21 cellular contexts compared by ENCODE assay signal in the genomic region with DNA sequence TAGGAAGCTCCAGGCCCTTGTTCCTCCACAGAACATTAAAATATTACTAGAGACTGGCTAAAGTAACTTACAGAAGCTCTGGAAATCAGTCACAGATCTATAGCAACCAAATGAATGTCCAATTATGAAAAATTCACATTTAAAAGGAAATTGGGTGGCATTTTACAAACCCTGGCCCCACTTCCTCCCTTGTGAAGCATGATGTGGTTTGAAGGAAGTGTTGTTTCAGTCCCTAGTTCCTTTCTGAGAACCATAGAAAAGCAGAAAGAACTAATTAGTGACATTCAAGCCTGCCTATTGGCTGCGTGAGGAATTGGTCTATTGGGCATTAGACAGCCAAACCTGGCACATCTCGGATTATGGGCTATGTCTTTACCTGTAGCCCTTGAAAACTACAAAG.
"Had no signal": no experiment of that assay in that cellular context is flagged by ENCODE, and none has a peak within 500 bp of the region (broad histone marks: within the 10 kb centered on the region; RNA-seq: fewer than 3 reads in every experiment).

No MANE protein-coding gene starts in this region.

- H3K4me1 Mint-ChIP-seq: natural killer cell, neural crest cell had no signal

- ATAC-seq: esophagus mucosa, gastrocnemius medialis, left ventricle myocardium superior, lower lobe of right lung, natural killer cell, right lobe of liver had no signal

- DNase-seq: effector CD8-positive, alpha-beta T cell; endodermal cell; foreskin fibroblast; gastrocnemius medialis; head of caudate nucleus; left ventricle myocardium superior; lower lobe of right lung; natural killer cell; right lobe of liver; small intestine; stimulated activated CD4-positive, alpha-beta T cell treated with anti-CD3 and anti-CD28 coated beads, Interleukin-15, amount 100 ng/mL, for 24 hours; stimulated activated CD4-positive, alpha-beta T cell treated with anti-CD3 and anti-CD28 coated beads, Interleukin-4, amount 100 ng/mL, for 1 hour; stimulated activated CD8-positive, alpha-beta memory T cell treated with anti-CD3 and anti-CD28 coated beads, Interleukin-4, amount 100 ng/mL, for 48 hours; stimulated activated naive CD4-positive, alpha-beta T cell treated with Interleukin-2 at 50 U/mL for 16 hours; stomach; thyroid gland; trophoblast cell had no signal

- H3K27me3 Mint-ChIP-seq: dendritic cell treated with granulocyte-macrophage colony-stimulating factor and Interleukin-4, amounts not matched to agents 40 ng/mL and 50 ng/mL, for 4 days; progenitor cell of endocrine pancreas had no signal

- H3K27ac Mint-ChIP-seq: dendritic cell treated with granulocyte-macrophage colony-stimulating factor and Interleukin-4, amounts not matched to agents 40 ng/mL and 50 ng/mL, for 4 days; endodermal cell; natural killer cell; progenitor cell of endocrine pancreas had no signal

- H3K4me3 Mint-ChIP-seq: dendritic cell treated with granulocyte-macrophage colony-stimulating factor and Interleukin-4, amounts not matched to agents 40 ng/mL and 50 ng/mL, for 4 days; endodermal cell; natural killer cell; neural crest cell had no signal
